8 cellular contexts compared by ENCODE assay signal in genomic region chr11:47769556-47769955, GRCh38. TPM values are rescaled to one million over a fixed set of nuclear protein-coding genes. Genes with fewer than 3 reads are reported as not detected.
DNase-seq lines count a peak whose midpoint lies in the region; ATAC-seq and TF ChIP-seq lines count a peak whose summit lies in the region.
"Not testable (repeated sequence)": the region's sequence is repeated elsewhere in the genome, so short reads cannot be mapped to it uniquely, and the experiment has no call there.

No MANE protein-coding gene starts in this region.

- POLR2A ChIA-PET in CD4-positive, alpha-beta T cell (lab: Charles Lee); RWPE1 (lab: Yijun Ruan, JAX; ENCODE audit: low non-redundant PET): not testable (repeated sequence)
- POLR2A ChIA-PET in activated CD4-positive, alpha-beta memory T cell treated with anti-CD3 and anti-CD28 coated beads, Interleukin-2, amount 10 ng/mL, durations not matched to agents 7 days and 5 days (lab: Charles Lee) = interaction anchor here (0.8 to 2.0 kb wide), 4 partner anchors 9 to 128 kb away, joined by 3 to 12 read pairs (median 4); partner anchors contain the start of gene NUP160

- H3K27ac ChIP-seq in CD4-positive, alpha-beta T cell (ENCODE audit: low read depth, low read length); testis: not testable (repeated sequence)
- peak overlapping the region; percentile 98; the same call in 1 of the 2 replicates for H3K27ac ChIP-seq in RWPE1
- H3K27ac ChIP-seq in neural progenitor cell = peak overlapping the region; percentile 67

- not testable (repeated sequence) for H3K9ac ChIP-seq in neural progenitor cell

- H3K4me1 ChIP-seq in neural progenitor cell = peaks cover 12% of the 10 kb centered on the region
- not testable (repeated sequence) for H3K4me1 ChIP-seq in testis

- not testable (repeated sequence) for H3K9me3 ChIP-seq in CD4-positive, alpha-beta T cell (ENCODE audit: control insufficient read depth, low read length); neural progenitor cell (ENCODE audit: low read depth); testis

- H4K20me1 ChIP-seq in neural progenitor cell (ENCODE audit: low read depth) = peaks cover 19% of the 10 kb centered on the region

- ATAC-seq in CD4-positive, alpha-beta T cell (ENCODE audit: poor library complexity); effector memory CD8-positive, alpha-beta T cell (replicated peaks): not testable (repeated sequence)

- peaks cover 37% of the 10 kb centered on the region for H3K79me2 ChIP-seq in neural progenitor cell (ENCODE audit: low read depth)

- not testable (repeated sequence) for TF ChIP-seq CTCF in CD4-positive, alpha-beta T cell (IDR thresholded peaks at IDR 0.05); RWPE1 (conservative IDR thresholded peaks at IDR 0.05; ENCODE audit: low read depth); neural progenitor cell (IDR thresholded peaks at IDR 0.05); testis (IDR thresholded peaks at IDR 0.05)

- TF ChIP-seq POLR2A in testis (IDR thresholded peaks at IDR 0.05) = not testable (repeated sequence)

- H3K27ac Mint-ChIP-seq in CD4-positive, alpha-beta T cell = peak overlapping the region; percentile 79
- peak overlapping the region; percentile 52 for H3K27ac Mint-ChIP-seq in activated CD4-positive, alpha-beta memory T cell treated with anti-CD3 and anti-CD28 coated beads, Interleukin-2, amount 10 ng/mL, durations not matched to agents 7 days and 5 days
- not testable (repeated sequence) for H3K27ac Mint-ChIP-seq in activated naive CD4-positive, alpha-beta T cell treated with anti-CD3 and anti-CD28 coated beads for 36 hours
- H3K27ac Mint-ChIP-seq in effector memory CD8-positive, alpha-beta T cell = peak overlapping the region; percentile 54 to 100
- peak overlapping the region; percentile 94 for H3K27ac Mint-ChIP-seq in neural progenitor cell

- not testable (repeated sequence) for H3K4me3 ChIP-seq in neural progenitor cell, testis

- peaks cover 37% of the 10 kb centered on the region for H3F3A ChIP-seq in neural progenitor cell (ENCODE audit: low read depth)

- not testable (repeated sequence) for DNase-seq in CD4-positive, alpha-beta T cell; RWPE1 (ENCODE audit: low spot score); activated CD4-positive, alpha-beta memory T cell treated with anti-CD3 and anti-CD28 coated beads, Interleukin-2, amount 10 ng/mL, durations not matched to agents 7 days and 5 days; activated naive CD4-positive, alpha-beta T cell treated with anti-CD3 and anti-CD28 coated beads for 36 hours; effector memory CD8-positive, alpha-beta T cell
- DNase-seq in left kidney (ENCODE audit: low read depth, low spot score) = peak; percentile 53
- peak; percentile 62 for DNase-seq in neural progenitor cell (ENCODE audit: low spot score)
- peak; percentile 9 for DNase-seq in testis

- not testable (repeated sequence) for H2AFZ ChIP-seq in neural progenitor cell (replicated peaks)

- intact Hi-C loops in CD4-positive, alpha-beta T cell (cut with DNase I, micrococcal nuclease) = loop anchor here (2.0 to 10.0 kb wide), 7 partner anchors 55 to 1967 kb away; partner anchors contain the start of genes AGBL2 (in 1 of the 2), ARFGAP2 (in 1 of the 2), KBTBD4 (in 1 of the 2) and NDUFS3 (in 1 of the 2)
- intact Hi-C loops in activated naive CD4-positive, alpha-beta T cell treated with anti-CD3 and anti-CD28 coated beads for 36 hours (cut with micrococcal nuclease) = loop anchor here (5.0 kb wide), 1 partner anchor 1852 kb away; the partner anchor contains the start of gene PEX16
- intact Hi-C loops in testis (cut with DNase I; ENCODE audit: low total_unique reads) = not testable (repeated sequence)

- not testable (repeated sequence) for H3K9me3 Mint-ChIP-seq in CD4-positive, alpha-beta T cell; activated CD4-positive, alpha-beta memory T cell treated with anti-CD3 and anti-CD28 coated beads, Interleukin-2, amount 10 ng/mL, durations not matched to agents 7 days and 5 days; activated naive CD4-positive, alpha-beta T cell treated with anti-CD3 and anti-CD28 coated beads for 36 hours; effector memory CD8-positive, alpha-beta T cell; neural progenitor cell

- H3K27me3 ChIP-seq in CD4-positive, alpha-beta T cell (ENCODE audit: control insufficient read depth, insufficient read depth, low read length); neural progenitor cell; testis: not testable (repeated sequence)

- peak overlapping the region; percentile 34 for H3K4me3 Mint-ChIP-seq in CD4-positive, alpha-beta T cell
- not testable (repeated sequence) for H3K4me3 Mint-ChIP-seq in activated CD4-positive, alpha-beta memory T cell treated with anti-CD3 and anti-CD28 coated beads, Interleukin-2, amount 10 ng/mL, durations not matched to agents 7 days and 5 days
- H3K4me3 Mint-ChIP-seq in activated naive CD4-positive, alpha-beta T cell treated with anti-CD3 and anti-CD28 coated beads for 36 hours = peak overlapping the region; percentile 9
- H3K4me3 Mint-ChIP-seq in effector memory CD8-positive, alpha-beta T cell = peak overlapping the region in 1 of 2 donors; percentile 6
- H3K4me3 Mint-ChIP-seq in neural progenitor cell = peak overlapping the region; percentile 69

- H3K4me1 Mint-ChIP-seq in CD4-positive, alpha-beta T cell (ENCODE audit: low read depth) = peaks cover 29% of the 10 kb centered on the region
- peaks cover 20% of the 10 kb centered on the region for H3K4me1 Mint-ChIP-seq in activated CD4-positive, alpha-beta memory T cell treated with anti-CD3 and anti-CD28 coated beads, Interleukin-2, amount 10 ng/mL, durations not matched to agents 7 days and 5 days
- H3K4me1 Mint-ChIP-seq in activated naive CD4-positive, alpha-beta T cell treated with anti-CD3 and anti-CD28 coated beads for 36 hours (ENCODE audit: low read depth) = peaks cover 14% of the 10 kb centered on the region
- peaks cover 17 to 22% of the 10 kb centered on the region in 2 donors for H3K4me1 Mint-ChIP-seq in effector memory CD8-positive, alpha-beta T cell (ENCODE audit: low read depth in 2 of 2)
- H3K4me1 Mint-ChIP-seq in neural progenitor cell = peaks cover 21% of the 10 kb centered on the region

- CTCF ChIA-PET in CD4-positive, alpha-beta T cell (lab: Charles Lee); RWPE1 (lab: Yijun Ruan, JAX); activated CD4-positive, alpha-beta memory T cell treated with anti-CD3 and anti-CD28 coated beads, Interleukin-2, amount 10 ng/mL, durations not matched to agents 7 days and 5 days (lab: Charles Lee); activated naive CD4-positive, alpha-beta T cell treated with anti-CD3 and anti-CD28 coated beads for 36 hours (lab: Charles Lee): not testable (repeated sequence)

- WGBS in testis, 2 donors = 83 to 85% methylated on average over 14 of the region's 14 CpGs

- H3K36me3 ChIP-seq in neural progenitor cell; testis (ENCODE audit: low read depth, missing control alignments): not testable (repeated sequence)

- not testable (repeated sequence) for H3K27me3 Mint-ChIP-seq in CD4-positive, alpha-beta T cell; activated CD4-positive, alpha-beta memory T cell treated with anti-CD3 and anti-CD28 coated beads, Interleukin-2, amount 10 ng/mL, durations not matched to agents 7 days and 5 days; activated naive CD4-positive, alpha-beta T cell treated with anti-CD3 and anti-CD28 coated beads for 36 hours (ENCODE audit: low read depth); effector memory CD8-positive, alpha-beta T cell; neural progenitor cell (ENCODE audit: insufficient read depth, low read depth)

- not testable (repeated sequence) for H3K4me2 ChIP-seq in neural progenitor cell

- peaks cover 28% of the 10 kb centered on the region for H3K36me3 Mint-ChIP-seq in CD4-positive, alpha-beta T cell (ENCODE audit: low read depth)
- peaks cover 17% of the 10 kb centered on the region for H3K36me3 Mint-ChIP-seq in activated CD4-positive, alpha-beta memory T cell treated with anti-CD3 and anti-CD28 coated beads, Interleukin-2, amount 10 ng/mL, durations not matched to agents 7 days and 5 days (ENCODE audit: low read depth)
- H3K36me3 Mint-ChIP-seq in activated naive CD4-positive, alpha-beta T cell treated with anti-CD3 and anti-CD28 coated beads for 36 hours (ENCODE audit: low read depth) = peaks cover 20% of the 10 kb centered on the region
- peaks cover 33% of the 10 kb centered on the region for H3K36me3 Mint-ChIP-seq in effector memory CD8-positive, alpha-beta T cell (ENCODE audit: insufficient read depth)
- H3K36me3 Mint-ChIP-seq in neural progenitor cell = not testable (repeated sequence)

RNA-seq across cellular contexts. Expression of gene FNBP4, which starts 2.4 kb away (rescaled TPM):
- 100 to 1,000 TPM; 402 to 427 TPM for total RNA-seq in CD4-positive, alpha-beta T cell
- total RNA-seq in activated CD4-positive, alpha-beta memory T cell treated with anti-CD3 and anti-CD28 coated beads, Interleukin-2, amount 10 ng/mL, durations not matched to agents 7 days and 5 days = 100 to 1,000 TPM; 123 to 136 TPM
- 100 to 1,000 TPM; 123 to 127 TPM for total RNA-seq in activated naive CD4-positive, alpha-beta T cell treated with anti-CD3 and anti-CD28 coated beads for 36 hours
- total RNA-seq in neural progenitor cell (ENCODE audit: low replicate concordance) (131 and 153 TPM in 2 replicates), testis (100 to 1,000 TPM; 201 to 217 TPM)
- 55.0 TPM for polyA plus RNA-seq in testis (ENCODE audit: insufficient read depth, low read depth, low replicate concordance)

RNA-seq across cellular contexts. Expression of gene AGBL2, which starts 54.4 kb away (rescaled TPM):
- total RNA-seq in CD4-positive, alpha-beta T cell = 1 to 10 TPM; 3.6 to 4.4 TPM
- 1 to 10 TPM; 5.9 to 7.7 TPM for total RNA-seq in activated CD4-positive, alpha-beta memory T cell treated with anti-CD3 and anti-CD28 coated beads, Interleukin-2, amount 10 ng/mL, durations not matched to agents 7 days and 5 days
- total RNA-seq in activated naive CD4-positive, alpha-beta T cell treated with anti-CD3 and anti-CD28 coated beads for 36 hours = 1 to 10 TPM; 1.3 to 2.2 TPM
- total RNA-seq in neural progenitor cell (ENCODE audit: low replicate concordance) (2.5 and 3.7 TPM in 2 replicates), testis (10 to 100 TPM; 25.8 to 40.6 TPM)
- polyA plus RNA-seq in testis (ENCODE audit: insufficient read depth, low read depth, low replicate concordance) = 65.2 TPM
